Comparison of ENCODE assay signal across 8 cellular contexts in genomic region chr5:177447611-177448243, GRCh38. TPM values are rescaled to one million over a fixed set of nuclear protein-coding genes. Genes with fewer than 3 reads are reported as not detected.
DNase-seq lines count a peak whose midpoint lies in the region; ATAC-seq, FAIRE-seq and TF ChIP-seq lines count a peak whose summit lies in the region.
"Had no signal": no experiment of that assay in that cellular context is flagged by ENCODE, and none has a peak within 500 bp of the region (broad histone marks: within the 10 kb centered on the region; RNA-seq: fewer than 3 reads in every experiment).

No MANE protein-coding gene starts in this region.

- peak in 1 of 2 donors; percentile 2 for ATAC-seq in activated T-cell treated with anti-CD3 and anti-CD28 coated beads, Interleukin-2, amount 50 U/mL, for 4 hours
- peak; percentile 64 to 75 (median 72) for ATAC-seq in pancreas
- no peak for ATAC-seq in HG03280 (IDR thresholded peaks at IDR 0.05; ENCODE audit: unreplicated experiment)

- TF ChIP-seq CTCF in glutamatergic neuron (IDR thresholded peaks at IDR 0.05; ENCODE audit: partially characterized antibody, unreplicated experiment) (no peak), pancreas (IDR thresholded peaks at IDR 0.05) (no peak), GM13976 (IDR thresholded peaks at IDR 0.05; ENCODE audit: borderline replicate concordance, control extremely low read depth, extremely low read depth, insufficient read depth, missing control alignments) (no peak)

- 0 to 3% methylated on average over 19 to 23 of the region's 23 CpGs for WGBS in pancreas, 2 donors

- in situ Hi-C loops in GM13976 (cut with MboI; ENCODE audit: low sequenced_read_pairs, unreplicated experiment), result no loop called here

- H3K9me3 ChIP-seq in pancreas, result no peaks in the 10 kb centered on the region

- peaks cover 4 to 12% (median 8%) of the 10 kb centered on the region in 3 donors for H3K4me1 ChIP-seq in pancreas

- peak overlapping the region; percentile 56 for H3K4me3 Mint-ChIP-seq in activated T-cell treated with anti-CD3 and anti-CD28 coated beads, Interleukin-2, amount 50 U/mL, for 4 hours
- peak overlapping the region; percentile 68 for H3K4me3 Mint-ChIP-seq in glutamatergic neuron (ENCODE audit: unreplicated experiment)

- peak overlapping the region in 2 of 4 donors; percentile 19 to 58 for H3K27ac ChIP-seq in pancreas

- FAIRE-seq in pancreas (lab: Jason Lieb, UNC), result no peak
- FAIRE-seq: endometrium had no signal

- no peaks in the 10 kb centered on the region for H3K27me3 Mint-ChIP-seq in activated T-cell treated with anti-CD3 and anti-CD28 coated beads, Interleukin-2, amount 50 U/mL, for 4 hours (ENCODE audit: low read depth)
- peaks cover 29% of the 10 kb centered on the region for H3K27me3 Mint-ChIP-seq in glutamatergic neuron (ENCODE audit: unreplicated experiment)

- intact Hi-C loops in pancreas (cut with DNase I), result no loop called here

- no peak overlapping the region for H3K27ac Mint-ChIP-seq in glutamatergic neuron (ENCODE audit: unreplicated experiment)

- H3K36me3 Mint-ChIP-seq in activated T-cell treated with anti-CD3 and anti-CD28 coated beads, Interleukin-2, amount 50 U/mL, for 4 hours (ENCODE audit: insufficient read depth), result no peaks in the 10 kb centered on the region
- H3K36me3 Mint-ChIP-seq in glutamatergic neuron (ENCODE audit: unreplicated experiment), result no peaks in the 10 kb centered on the region

- DNase-seq in EL (peak; percentile 96), glutamatergic neuron (no peak), pancreas (peak; percentile 68 to 90 (median 82)), GM13976 (ENCODE audit: low spot score) (no peak)
- no peak for DNase-seq in Jurkat, Clone E6-1 (ENCODE audit: low read depth, low spot score)
- no peak for DNase-seq in activated T-cell treated with anti-CD3 and anti-CD28 coated beads, Interleukin-2, amount 50 U/mL, for 4 hours

- peaks cover 46% of the 10 kb centered on the region for H3K4me1 Mint-ChIP-seq in activated T-cell treated with anti-CD3 and anti-CD28 coated beads, Interleukin-2, amount 50 U/mL, for 4 hours (ENCODE audit: low read depth)
- peaks cover 11% of the 10 kb centered on the region for H3K4me1 Mint-ChIP-seq in glutamatergic neuron (ENCODE audit: low read depth, unreplicated experiment)

- no peaks in the 10 kb centered on the region for H3K27me3 ChIP-seq in pancreas

- H3K36me3 ChIP-seq in pancreas, result no peaks in the 10 kb centered on the region

- peak overlapping the region; percentile 66 for H3K4me3 ChIP-seq in Jurkat, Clone E6-1 (ENCODE audit: low read length)
- peak overlapping the region in 1 of 4 donors; percentile 72 for H3K4me3 ChIP-seq in pancreas

- no peaks in the 10 kb centered on the region for H3K9me3 Mint-ChIP-seq in activated T-cell treated with anti-CD3 and anti-CD28 coated beads, Interleukin-2, amount 50 U/mL, for 4 hours
- H3K9me3 Mint-ChIP-seq in glutamatergic neuron (ENCODE audit: unreplicated experiment), result peaks cover 28% of the 10 kb centered on the region

RNA-seq across cellular contexts. Expression of gene PRR7, which starts 1.1 kb away (rescaled TPM):
- polyA plus RNA-seq in Jurkat, Clone E6-1 (2012; ENCODE audit: insufficient read depth, insufficient read length), result 10.9 TPM
- total RNA-seq in activated T-cell treated with anti-CD3 and anti-CD28 coated beads, Interleukin-2, amount 50 U/mL, for 4 hours, result 10 to 100 TPM; 11.7 to 19.8 (median 14.2) TPM
- total RNA-seq in glutamatergic neuron (ENCODE audit: unreplicated experiment), result 4.1 TPM
- 1 to 10 TPM; 1.7 to 3.5 (median 2.5) TPM for total RNA-seq in pancreas
- 1 to 10 TPM; 2.8 to 3.2 TPM for polyA plus RNA-seq in pancreas

RNA-seq across cellular contexts. Expression of gene GRK6, which starts 21.3 kb away (rescaled TPM):
- 117 TPM for polyA plus RNA-seq in Jurkat, Clone E6-1 (2012; ENCODE audit: insufficient read depth, insufficient read length)
- 100 to 1,000 TPM; 140 to 163 (median 158) TPM for total RNA-seq in activated T-cell treated with anti-CD3 and anti-CD28 coated beads, Interleukin-2, amount 50 U/mL, for 4 hours
- total RNA-seq in glutamatergic neuron (ENCODE audit: unreplicated experiment) (43.9 TPM), pancreas (10 to 100 TPM; 10.6 to 14.5 (median 12.3) TPM)
- polyA plus RNA-seq in pancreas, result 1 to 10 TPM; 7.2 to 7.6 TPM

RNA-seq across cellular contexts. Expression of gene DBN1, which starts 25.7 kb away (rescaled TPM):
- 214 TPM for polyA plus RNA-seq in Jurkat, Clone E6-1 (2012; ENCODE audit: insufficient read depth, insufficient read length)
- 10 to 100 TPM; 16.6 to 48.5 (median 21.6) TPM for total RNA-seq in activated T-cell treated with anti-CD3 and anti-CD28 coated beads, Interleukin-2, amount 50 U/mL, for 4 hours
- total RNA-seq in glutamatergic neuron (ENCODE audit: unreplicated experiment) (1,261 TPM), pancreas (10 to 100 TPM; 10.2 to 38.2 (median 15.7) TPM)
- 10 to 100 TPM; 17.1 to 29.2 TPM for polyA plus RNA-seq in pancreas

RNA-seq across cellular contexts. Expression of gene F12, which starts 38.4 kb away (rescaled TPM):
- polyA plus RNA-seq in Jurkat, Clone E6-1 (2012; ENCODE audit: insufficient read depth, insufficient read length), result 32.1 TPM
- total RNA-seq in activated T-cell treated with anti-CD3 and anti-CD28 coated beads, Interleukin-2, amount 50 U/mL, for 4 hours, result 1 to 10 TPM; 1.7 to 5.7 (median 3.1) TPM
- total RNA-seq in glutamatergic neuron (ENCODE audit: unreplicated experiment) (5.4 TPM), pancreas (1 to 10 TPM in 5 of 6 donors, under 1 TPM in 1; 0.83 to 2.6 (median 1.8) TPM)
- polyA plus RNA-seq in pancreas, result 1 to 10 TPM; 1.1 to 2.2 TPM

RNA-seq across cellular contexts. Expression of gene PFN3, which starts 47.3 kb away (rescaled TPM):
- polyA plus RNA-seq in Jurkat, Clone E6-1 (2012; ENCODE audit: insufficient read depth, insufficient read length), result not detected
- total RNA-seq in activated T-cell treated with anti-CD3 and anti-CD28 coated beads, Interleukin-2, amount 50 U/mL, for 4 hours, result not detected
- total RNA-seq in glutamatergic neuron (ENCODE audit: unreplicated experiment), result not detected
- total RNA-seq in pancreas, result not detected
- polyA plus RNA-seq in pancreas, result not detected

Comparison
In these comparisons a context has a peak if more than half of its experiments do, and no peak if none do; other contexts are left out.
1. DNase-seq: peak in EL (single experiment) and pancreas (6 of 6); none in Jurkat, Clone E6-1 (single experiment), activated T-cell treated with anti-CD3 and anti-CD28 coated beads, Interleukin-2, amount 50 U/mL, for 4 hours (single experiment), glutamatergic neuron (single experiment) and GM13976 (single experiment).
2. RNA of gene DBN1, which starts 25.7 kb away (total RNA-seq): 1,261 TPM in glutamatergic neuron (single experiment); 16.6 to 48.5 TPM in activated T-cell treated with anti-CD3 and anti-CD28 coated beads, Interleukin-2, amount 50 U/mL, for 4 hours and 10.2 to 38.2 TPM in pancreas; every median in the first group is over 10 times any median in the second.